Comparison of ENCODE assay signal across 11 cellular contexts in genomic region chr5:159230657-159231056, GRCh38.
"Had no signal": no experiment of that assay in that cellular context is flagged by ENCODE, and none has a peak within 500 bp of the region (broad histone marks: within the 10 kb centered on the region; RNA-seq: fewer than 3 reads in every experiment).

No MANE protein-coding gene starts in this region.

- ATAC-seq: activated T-helper 17 cell treated with anti-CD3 and anti-CD28 coated beads, Interleukin-2, amount 50 U/mL, for 72 hours; heart left ventricle; left lobe of liver had no signal

- H3K27ac ChIP-seq: cardiac muscle cell, heart left ventricle had no signal

- H3K9me3 ChIP-seq: heart left ventricle had no signal

- H3K27me3 ChIP-seq: heart left ventricle had no signal

- DNase-seq: activated B cell treated with CpG ODN at 0.5 μM for 24 hours; activated CD4-positive, alpha-beta T cell treated with anti-CD3 and anti-CD28 coated beads, Interleukin-2, amount 10 ng/mL, durations not matched to agents 24 days and 14 days; activated naive CD4-positive, alpha-beta T cell treated with anti-CD3 and anti-CD28 coated beads for 36 hours; activated T-cell treated with anti-CD3 and anti-CD28 coated beads for 4 hours; heart left ventricle; nephron progenitor cell; stimulated activated CD4-positive, alpha-beta T cell treated with anti-CD3 and anti-CD28 coated beads, Interleukin-12 subunit alpha, Interleukin-12 subunit beta, amount 100 ng/mL, for 4 hours; stimulated activated naive CD4-positive, alpha-beta T cell had no signal

- H3K36me3 ChIP-seq: cardiac muscle cell, heart left ventricle had no signal

- H3K4me1 ChIP-seq: heart left ventricle had no signal

- H3K4me3 ChIP-seq: cardiac muscle cell, heart left ventricle had no signal
